2 cellular contexts compared by ENCODE assay signal in genomic region chr2:37061312-37061711, GRCh38.
TF ChIP-seq lines count a peak whose summit lies in the region.

No MANE protein-coding gene starts in this region.

TF ChIP-seq in HepG2, 621 proteins besides CTCF, POLR2A, EP300 and RAD21:
- TF ChIP-seq RFX1 (IDR thresholded peaks at IDR 0.05), result no peak
- TF ChIP-seq MAFF (IDR thresholded peaks at IDR 0.05; ENCODE audit: low read depth, low read length), result peak; percentile 69
- no peak for TF ChIP-seq ISL2 (CRISPR knock-in tag; IDR thresholded peaks at IDR 0.05)
- peak; percentile 73 to 86 for TF ChIP-seq MAFK (conservative IDR thresholded peaks at IDR 0.05 in 1 of 2, IDR thresholded peaks at IDR 0.05 in 1 of 2; ENCODE audit: low read length in 2 of 2)

TF ChIP-seq in K562, 482 proteins besides CTCF, POLR2A, EP300 and RAD21:
- TF ChIP-seq MAFG (tag; conservative IDR thresholded peaks at IDR 0.05), result peak; percentile 32; the same call in 1 of the 2 replicates
- peak; percentile 74 for TF ChIP-seq ZNF316 (IDR thresholded peaks at IDR 0.05)
- TF ChIP-seq C11orf30 (IDR thresholded peaks at IDR 0.05; ENCODE audit: low read depth), result peak; percentile 65
- no peak for TF ChIP-seq U2AF1 (optimal IDR thresholded peaks at IDR 0.05; ENCODE audit: low read depth, low read length)
